Comparison of ENCODE assay signal across 8 cellular contexts in genomic region chr12:57452937-57453509, GRCh38. TPM values are rescaled to one million over a fixed set of nuclear protein-coding genes. Genes with fewer than 3 reads are reported as not detected.
DNase-seq lines count a peak whose midpoint lies in the region; ATAC-seq, FAIRE-seq and TF ChIP-seq lines count a peak whose summit lies in the region.

No MANE protein-coding gene starts in this region.

- H3K9me3 ChIP-seq in NT2/D1 (ENCODE audit: insufficient read depth, low read length) (no peaks in the 10 kb centered on the region), pancreas (no peaks in the 10 kb centered on the region)

- H3K27me3 ChIP-seq in NT2/D1 (ENCODE audit: insufficient read depth, insufficient read length) (no peaks in the 10 kb centered on the region), pancreas (no peaks in the 10 kb centered on the region)

- H3K4me3 ChIP-seq in NT2/D1 (ENCODE audit: insufficient read length, low read depth): no peak overlapping the region
- no peak overlapping the region for H3K4me3 ChIP-seq in pancreas

- intact Hi-C loops in Right ventricle myocardium superior (cut with DNase I) (loop anchor here (2.0 kb wide), 1 partner anchor 144 kb away; no protein-coding TSS in a partner anchor), pancreas (cut with DNase I) (loop anchor here (5.0 to 10.0 kb wide), 3 partner anchors 146 to 238 kb away; partner anchors contain the start of gene NXPH4 (in 1 of the 3))

- TF ChIP-seq CTCF in pancreas (IDR thresholded peaks at IDR 0.05): peak; percentile 82 to 90 (median 88)

- no peak overlapping the region for H3K9ac ChIP-seq in NT2/D1 (ENCODE audit: insufficient read length, low read depth)

- H3K36me3 ChIP-seq in NT2/D1 (ENCODE audit: insufficient read depth, insufficient read length, low read length): no peaks in the 10 kb centered on the region
- H3K36me3 ChIP-seq in pancreas: no peaks in the 10 kb centered on the region

- FAIRE-seq in pancreas (lab: Jason Lieb, UNC): no peak

- H3K4me1 ChIP-seq in NT2/D1 (ENCODE audit: insufficient read depth, insufficient read length) (peaks cover 31% of the 10 kb centered on the region), pancreas (no peaks in the 10 kb centered on the region)

- H3K27ac ChIP-seq in pancreas: no peak overlapping the region

- DNase-seq in NCI-H1694 (lab: John Stamatoyannopoulos, UW) (peak; percentile 65), NCI-H1694 treated with DMSO at 0.1 percent for 48 hours (lab: John Stamatoyannopoulos, UW) (no peak), NT2/D1 (ENCODE audit: low read depth, low spot score) (peak; percentile 77), Right ventricle myocardium superior (peak; percentile 89), pancreas (peak; percentile 47 to 91 (median 82))
- DNase-seq in activated naive CD4-positive, alpha-beta T cell treated with anti-CD3 and anti-CD28 coated beads, Interleukin-2, amount 50 U/mL, for 16 hours: peak; percentile 58

- ATAC-seq in HG03521 (IDR thresholded peaks at IDR 0.05; ENCODE audit: unreplicated experiment) (peak; percentile 42), Right ventricle myocardium superior (ENCODE audit: poor library complexity) (peak; percentile 93), pancreas (peak; percentile 80 to 93 (median 91)), HG02588 (IDR thresholded peaks at IDR 0.05; ENCODE audit: unreplicated experiment) (no peak)

- WGBS in pancreas, 2 donors: 9 to 13% methylated on average over 7 of the region's 7 CpGs

RNA-seq across cellular contexts. Expression of gene INHBE, which starts 2.1 kb away (rescaled TPM):
- total RNA-seq in Right ventricle myocardium superior (not detected), pancreas (10 to 100 TPM in 1 of 6 donors, under 1 TPM in 1, not detected in 4; 0.24 to 17.8 TPM)
- under 1 TPM in 1 of 2 donors, not detected in 1; 0.05 TPM for polyA plus RNA-seq in pancreas

RNA-seq across cellular contexts. Expression of gene GLI1, which starts 6.6 kb away (rescaled TPM):
- total RNA-seq in Right ventricle myocardium superior (0.56 TPM), pancreas (1 to 10 TPM in 1 of 6 donors, under 1 TPM in 3, not detected in 2; 0.06 to 2.2 (median 0.79) TPM)
- polyA plus RNA-seq in pancreas: under 1 TPM; 0.19 TPM

RNA-seq across cellular contexts. Expression of gene INHBC, which starts 18.4 kb away (rescaled TPM):
- total RNA-seq in Right ventricle myocardium superior (not detected), pancreas (under 1 TPM in 2 of 6 donors, not detected in 4; 0.09 TPM)
- not detected for polyA plus RNA-seq in pancreas

RNA-seq across cellular contexts. Expression of gene R3HDM2, which starts 22.2 kb away (rescaled TPM):
- 48.9 TPM for total RNA-seq in Right ventricle myocardium superior
- 10 to 100 TPM; 22.9 to 39.8 (median 25.5) TPM for total RNA-seq in pancreas
- polyA plus RNA-seq in pancreas: 10 to 100 TPM; 14.5 to 16.8 TPM

RNA-seq across cellular contexts. Expression of gene ARHGAP9, which starts 26.6 kb away (rescaled TPM):
- 4.1 TPM for total RNA-seq in Right ventricle myocardium superior
- 10 to 100 TPM in 1 of 6 donors, 1 to 10 TPM in 3, under 1 TPM in 2; 0.39 to 11.7 (median 3.6) TPM for total RNA-seq in pancreas
- 1 to 10 TPM; 6.2 to 6.5 TPM for polyA plus RNA-seq in pancreas
